Comparison of ENCODE assay signal across 11 cellular contexts in genomic region chr20:44477151-44477550, GRCh38. TPM values are rescaled to one million over a fixed set of nuclear protein-coding genes. Genes with fewer than 3 reads are reported as not detected.
A peak's percentile ranks its signal among the peaks of the same experiment; 100 is the strongest.
DNase-seq lines count a peak whose midpoint lies in the region; ATAC-seq and TF ChIP-seq lines count a peak whose summit lies in the region.
"Had no signal": no experiment of that assay in that cellular context is flagged by ENCODE, and none has a peak within 500 bp of the region (broad histone marks: within the 10 kb centered on the region; RNA-seq: fewer than 3 reads in every experiment).

No MANE protein-coding gene starts in this region.

- no peak overlapping the region for H3K27ac ChIP-seq in BLaER1 treated with 17β-estradiol and CSF1 and Interleukin-3, amounts not matched to agents 10 nM and 100 nM
- H3K27ac ChIP-seq in ascending aorta = peak overlapping the region; percentile 94 to 97
- H3K27ac ChIP-seq: SJCRH30 had no signal

- H3K4me1 ChIP-seq in BLaER1 treated with 17β-estradiol and CSF1 and Interleukin-3, amounts not matched to agents 10 nM and 100 nM = peaks cover 31 to 63% (median 53%) of the 10 kb centered on the region in 10 experiments
- H3K4me1 ChIP-seq in ascending aorta = peaks cover 5 to 6% of the 10 kb centered on the region in 2 donors
- H3K4me1 ChIP-seq in HAP-1 = peaks cover 3% of the 10 kb centered on the region; the same call in 1 of the 2 replicates

- in situ Hi-C loops in HAP-1 (cut with MboI; ENCODE audit: low sequenced_read_pairs) = no loop called here

- peaks cover under 1% of the 10 kb centered on the region; the same call in 1 of the 2 replicates for H3K27me3 Mint-ChIP-seq in HFFc6 (ENCODE audit: insufficient read depth)
- no peaks in the 10 kb centered on the region for H3K27me3 Mint-ChIP-seq in natural killer cell treated with Interleukin-12 subunit alpha and Interleukin-12 subunit beta and Interleukin-15 and Interleukin-18, amount 100 ng/mL, for 72 hours

- intact Hi-C loops in ascending aorta (cut with DNase I) = loop anchor here (5.0 to 10.0 kb wide), 3 partner anchors 260 to 388 kb away; partner anchors contain the start of gene OSER1

- peak overlapping the region in 2 of 10 experiments; percentile 74 to 83; a peak in 2 of 20 replicates for H3K4me3 ChIP-seq in BLaER1 treated with 17β-estradiol and CSF1 and Interleukin-3, amounts not matched to agents 10 nM and 100 nM
- no peak overlapping the region for H3K4me3 ChIP-seq in ascending aorta
- no peak overlapping the region for H3K4me3 ChIP-seq in HAP-1

- H3K9me3 Mint-ChIP-seq in HFFc6 = no peaks in the 10 kb centered on the region
- no peaks in the 10 kb centered on the region for H3K9me3 Mint-ChIP-seq in natural killer cell treated with Interleukin-12 subunit alpha and Interleukin-12 subunit beta and Interleukin-15 and Interleukin-18, amount 100 ng/mL, for 72 hours

- H3K36me3 Mint-ChIP-seq in HFFc6 (ENCODE audit: low read depth) = peaks cover 19% of the 10 kb centered on the region
- H3K36me3 Mint-ChIP-seq in natural killer cell treated with Interleukin-12 subunit alpha and Interleukin-12 subunit beta and Interleukin-15 and Interleukin-18, amount 100 ng/mL, for 72 hours = peaks cover 7% of the 10 kb centered on the region

- no peaks in the 10 kb centered on the region for H3K27me3 ChIP-seq in BLaER1 treated with 17β-estradiol and CSF1 and Interleukin-3, amounts not matched to agents 10 nM and 100 nM
- H3K27me3 ChIP-seq in ascending aorta (no peaks in the 10 kb centered on the region), HAP-1 (ENCODE audit: low read depth) (no peaks in the 10 kb centered on the region)
- H3K27me3 ChIP-seq: SJCRH30 had no signal

- TF ChIP-seq CTCF in HFFc6 (IDR thresholded peaks at IDR 0.05) = no peak
- no peak for TF ChIP-seq CTCF in ascending aorta (IDR thresholded peaks at IDR 0.05)

- ATAC-seq in natural killer cell treated with Interleukin-12 subunit alpha and Interleukin-12 subunit beta and Interleukin-15 and Interleukin-18, amount 100 ng/mL, for 72 hours = no peak

- peak overlapping the region; percentile 91 for H3K4me3 Mint-ChIP-seq in HFFc6
- H3K4me3 Mint-ChIP-seq in natural killer cell treated with Interleukin-12 subunit alpha and Interleukin-12 subunit beta and Interleukin-15 and Interleukin-18, amount 100 ng/mL, for 72 hours = peak overlapping the region; percentile 91

- H3K36me3 ChIP-seq in BLaER1 treated with 17β-estradiol and CSF1 and Interleukin-3, amounts not matched to agents 10 nM and 100 nM = peaks cover 17 to 23% (median 21%) of the 10 kb centered on the region in 11 experiments; a peak in 21 of 22 replicates
- peaks cover 9 to 24% of the 10 kb centered on the region in 2 donors for H3K36me3 ChIP-seq in ascending aorta
- H3K36me3 ChIP-seq in HAP-1 (replicated peaks) = peaks cover 6% of the 10 kb centered on the region; the same call in 1 of the 2 replicates

- H4K20me1 ChIP-seq in BLaER1 treated with 17β-estradiol and CSF1 and Interleukin-3, amounts not matched to agents 10 nM and 100 nM = peaks cover 0 to 6% (median 0%) of the 10 kb centered on the region in 11 experiments; a peak in 4 of 22 replicates

- peaks cover 31% of the 10 kb centered on the region for H3K4me1 Mint-ChIP-seq in HFFc6 (ENCODE audit: low read depth)
- H3K4me1 Mint-ChIP-seq in natural killer cell treated with Interleukin-12 subunit alpha and Interleukin-12 subunit beta and Interleukin-15 and Interleukin-18, amount 100 ng/mL, for 72 hours (ENCODE audit: low read depth in 2 of 2) = peaks cover 24 to 31% of the 10 kb centered on the region in 2 donors

- H3K27ac Mint-ChIP-seq in HFFc6 = peak overlapping the region; percentile 95
- peak overlapping the region; percentile 90 to 94 for H3K27ac Mint-ChIP-seq in natural killer cell treated with Interleukin-12 subunit alpha and Interleukin-12 subunit beta and Interleukin-15 and Interleukin-18, amount 100 ng/mL, for 72 hours

- H3K4me2 ChIP-seq in BLaER1 treated with 17β-estradiol and CSF1 and Interleukin-3, amounts not matched to agents 10 nM and 100 nM = peak overlapping the region in 10 of 11 experiments; percentile 73 to 99 (median 95); a peak in 19 of 22 replicates

- no peak for DNase-seq in HFFc6
- no peak for DNase-seq in ascending aorta (ENCODE audit: low spot score in 2 of 2)
- DNase-seq in natural killer cell treated with Interleukin-12 subunit alpha and Interleukin-12 subunit beta and Interleukin-15 and Interleukin-18, amount 100 ng/mL, for 72 hours (ENCODE audit: low spot score) = no peak
- DNase-seq in T1000 (lab: John Stamatoyannopoulos, UW) = no peak
- no peak for DNase-seq in HAP-1 (ENCODE audit: low spot score in 2 of 2)
- no peak for DNase-seq in hippocampal formation (lab: John Stamatoyannopoulos, UW)
- no peak for DNase-seq in effector CD4-positive, alpha-beta T cell
- DNase-seq: head of caudate nucleus, NCI-H2171 treated with DMSO at 0.1 percent for 48 hours, SJCRH30 had no signal

- H3K9me3 ChIP-seq in BLaER1 treated with 17β-estradiol and CSF1 and Interleukin-3, amounts not matched to agents 10 nM and 100 nM (replicated peaks in 1 of 11) = no peaks in the 10 kb centered on the region
- no peaks in the 10 kb centered on the region for H3K9me3 ChIP-seq in ascending aorta
- H3K9me3 ChIP-seq in HAP-1 = no peaks in the 10 kb centered on the region
- H3K9me3 ChIP-seq: SJCRH30 had no signal

- no peak overlapping the region for H3K9ac ChIP-seq in BLaER1 treated with 17β-estradiol and CSF1 and Interleukin-3, amounts not matched to agents 10 nM and 100 nM

RNA-seq across cellular contexts. Expression of gene TTPAL, which starts 1.5 kb away (rescaled TPM):
- 10 to 100 TPM; 28.7 to 38.7 (median 35.2) TPM for total RNA-seq in HFFc6 (2021; fragmentation: NEBNext Ultra II Directional; extraction: Animal tissue kit (Norgen Biotek cat#: 25700))
- 44.9 TPM for total RNA-seq in ascending aorta
- 10 to 100 TPM; 19.7 to 36.1 TPM for total RNA-seq in natural killer cell treated with Interleukin-12 subunit alpha and Interleukin-12 subunit beta and Interleukin-15 and Interleukin-18, amount 100 ng/mL, for 72 hours

RNA-seq across cellular contexts. Expression of gene SERINC3, which starts 44.7 kb away (rescaled TPM):
- total RNA-seq in HFFc6 (2021; fragmentation: NEBNext Ultra II Directional; extraction: Animal tissue kit (Norgen Biotek cat#: 25700)) = 100 to 1,000 TPM; 161 to 219 (median 188) TPM
- 78.1 TPM for total RNA-seq in ascending aorta
- total RNA-seq in natural killer cell treated with Interleukin-12 subunit alpha and Interleukin-12 subunit beta and Interleukin-15 and Interleukin-18, amount 100 ng/mL, for 72 hours = 10 to 100 TPM; 46.7 to 83.8 TPM

Comparison
In these comparisons a context has a peak if more than half of its experiments do, and no peak if none do; other contexts are left out.
1. H3K27ac ChIP-seq: peak in ascending aorta (2 of 2); none in BLaER1 treated with 17β-estradiol and CSF1 and Interleukin-3, amounts not matched to agents 10 nM and 100 nM (0 of 11).